Comparison of ENCODE assay signal across 11 cellular contexts in genomic region chr5:168683927-168684295, GRCh38.
"Had no signal": no experiment of that assay in that cellular context is flagged by ENCODE, and none has a peak within 500 bp of the region (broad histone marks: within the 10 kb centered on the region; RNA-seq: fewer than 3 reads in every experiment).

No MANE protein-coding gene starts in this region.

- H3K36me3 Mint-ChIP-seq: natural killer cell treated with Interleukin-12 subunit alpha and Interleukin-12 subunit beta and Interleukin-15 and Interleukin-18, amount 100 ng/mL, for 72 hours had no signal

- H3K4me3 ChIP-seq: adrenal gland, colonic mucosa, gastrocnemius medialis, heart right ventricle, mucosa of descending colon, sigmoid colon, tibial nerve had no signal

- H3K9me3 ChIP-seq: adrenal gland, colonic mucosa, gastrocnemius medialis, heart right ventricle, mucosa of descending colon, sigmoid colon, SK-N-SH, tibial nerve had no signal

- H3K9me3 Mint-ChIP-seq: natural killer cell treated with Interleukin-12 subunit alpha and Interleukin-12 subunit beta and Interleukin-15 and Interleukin-18, amount 100 ng/mL, for 72 hours had no signal

- H3K4me1 ChIP-seq: colonic mucosa had no signal

- ATAC-seq: gastrocnemius medialis, heart right ventricle, left lobe of liver had no signal

- H3K27me3 ChIP-seq: adrenal gland, colonic mucosa, gastrocnemius medialis, heart right ventricle, sigmoid colon, tibial nerve had no signal

- H3K36me3 ChIP-seq: adrenal gland, colonic mucosa, gastrocnemius medialis, heart right ventricle had no signal

- DNase-seq: adrenal gland, colonic mucosa, gastrocnemius medialis, heart right ventricle, mammary epithelial cell, sigmoid colon, SK-N-SH had no signal

- H3K4me3 Mint-ChIP-seq: natural killer cell treated with Interleukin-12 subunit alpha and Interleukin-12 subunit beta and Interleukin-15 and Interleukin-18, amount 100 ng/mL, for 72 hours had no signal

- H3K27me3 Mint-ChIP-seq: natural killer cell treated with Interleukin-12 subunit alpha and Interleukin-12 subunit beta and Interleukin-15 and Interleukin-18, amount 100 ng/mL, for 72 hours had no signal
